32 cellular contexts compared by ENCODE assay signal in the genomic region with DNA sequence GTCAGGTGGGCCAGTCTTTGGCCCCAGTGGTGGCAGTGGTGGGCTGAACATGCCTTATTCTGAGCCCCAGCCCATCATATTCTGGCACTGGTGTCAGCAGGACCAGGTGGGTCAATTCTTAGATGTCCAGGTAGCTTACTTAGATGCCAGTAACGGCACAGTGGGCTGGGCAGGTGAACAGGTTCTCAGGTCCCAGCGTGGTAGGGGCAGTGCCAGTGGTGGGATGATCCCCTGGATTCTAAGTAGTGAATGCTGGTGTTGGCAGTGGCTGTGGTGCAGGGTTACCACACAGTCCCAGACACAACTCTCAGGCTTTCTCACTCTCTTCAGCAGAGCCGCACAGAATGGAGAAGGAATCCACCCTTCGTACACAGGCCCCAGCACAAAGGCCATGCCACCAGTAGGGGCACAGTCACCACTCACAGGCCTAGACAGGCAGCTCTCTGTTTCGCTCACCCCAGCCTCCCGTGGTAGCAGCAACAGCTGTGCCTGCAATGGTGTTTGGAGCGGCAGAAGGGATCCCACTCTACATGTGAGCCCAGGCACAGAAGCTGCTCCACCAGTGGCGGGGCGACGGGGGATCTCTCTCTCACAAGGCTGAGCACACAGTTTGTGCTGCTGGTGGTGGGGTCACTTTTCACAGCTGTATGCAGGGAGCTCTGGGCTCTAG.
A peak's percentile ranks its signal among the peaks of the same experiment; 100 is the strongest.
DNase-seq lines count a peak whose midpoint lies in the region; ATAC-seq, FAIRE-seq and TF ChIP-seq lines count a peak whose summit lies in the region.
"Had no signal": no experiment of that assay in that cellular context is flagged by ENCODE, and none has a peak within 500 bp of the region (broad histone marks: within the 10 kb centered on the region; RNA-seq: fewer than 3 reads in every experiment).

No MANE protein-coding gene starts in this region.

- H3K27ac ChIP-seq in endodermal cell (ENCODE audit: low read depth, low read length): no peak overlapping the region
- H3K27ac ChIP-seq in kidney (ENCODE audit: low read depth in 2 of 2, low read length in 2 of 2): no peak overlapping the region
- H3K27ac ChIP-seq in aorta (ENCODE audit: low read depth in 1 of 2, low read length in 2 of 2): no peak overlapping the region
- H3K27ac ChIP-seq: adrenal gland, gastroesophageal sphincter, prostate gland, tibial nerve had no signal

- peaks cover 82% of the 10 kb centered on the region for H3K36me3 Mint-ChIP-seq in natural killer cell treated with Interleukin-12 subunit alpha and Interleukin-12 subunit beta and Interleukin-15 and Interleukin-18, amount 100 ng/mL, for 72 hours
- H3K36me3 Mint-ChIP-seq in natural killer cell (peaks cover 19% of the 10 kb centered on the region), endodermal cell (ENCODE audit: low read depth) (peaks cover 25% of the 10 kb centered on the region)

- peak overlapping the region; percentile 49 to 74 for H3K27ac Mint-ChIP-seq in natural killer cell treated with Interleukin-12 subunit alpha and Interleukin-12 subunit beta and Interleukin-15 and Interleukin-18, amount 100 ng/mL, for 72 hours
- no peak overlapping the region for H3K27ac Mint-ChIP-seq in natural killer cell
- no peak overlapping the region for H3K27ac Mint-ChIP-seq in endodermal cell
- H3K27ac Mint-ChIP-seq: activated naive CD4-positive, alpha-beta T cell treated with anti-CD3 and anti-CD28 coated beads for 36 hours; brain had no signal

- H3K9ac ChIP-seq in endodermal cell (ENCODE audit: extremely low read depth, low read length, poor library complexity, severe bottlenecking) (no peak overlapping the region), kidney (ENCODE audit: low read length in 2 of 2) (no peak overlapping the region)

- H3K36me3 ChIP-seq in endodermal cell (ENCODE audit: control insufficient read depth, insufficient read depth, low read length) (peaks cover 5% of the 10 kb centered on the region), kidney (ENCODE audit: control insufficient read depth in 1 of 2, insufficient read depth in 2 of 2, low read length in 2 of 2) (peaks cover 0 to 7% of the 10 kb centered on the region in 2 donors), aorta (ENCODE audit: control insufficient read depth in 1 of 2, insufficient read depth in 2 of 2, low read length in 1 of 2) (peaks cover 0 to 6% of the 10 kb centered on the region in 2 donors), BE2C (no peaks in the 10 kb centered on the region)
- H3K36me3 ChIP-seq: adrenal gland, prostate gland had no signal

- no peaks in the 10 kb centered on the region for H3K27me3 Mint-ChIP-seq in natural killer cell treated with Interleukin-12 subunit alpha and Interleukin-12 subunit beta and Interleukin-15 and Interleukin-18, amount 100 ng/mL, for 72 hours
- H3K27me3 Mint-ChIP-seq in natural killer cell (ENCODE audit: low read depth in 2 of 2) (no peaks in the 10 kb centered on the region), endodermal cell (ENCODE audit: insufficient read depth) (no peaks in the 10 kb centered on the region)
- H3K27me3 Mint-ChIP-seq: brain, naive B cell had no signal

- peaks cover 11% of the 10 kb centered on the region for H3K9me3 Mint-ChIP-seq in natural killer cell treated with Interleukin-12 subunit alpha and Interleukin-12 subunit beta and Interleukin-15 and Interleukin-18, amount 100 ng/mL, for 72 hours
- H3K9me3 Mint-ChIP-seq in natural killer cell: peaks cover 2 to 8% of the 10 kb centered on the region in 2 donors
- H3K9me3 Mint-ChIP-seq in endodermal cell: peaks cover 16% of the 10 kb centered on the region

- no peak overlapping the region for H3K4me3 Mint-ChIP-seq in natural killer cell treated with Interleukin-12 subunit alpha and Interleukin-12 subunit beta and Interleukin-15 and Interleukin-18, amount 100 ng/mL, for 72 hours
- H3K4me3 Mint-ChIP-seq in natural killer cell (no peak overlapping the region), endodermal cell (no peak overlapping the region)
- H3K4me3 Mint-ChIP-seq: activated naive CD4-positive, alpha-beta T cell treated with anti-CD3 and anti-CD28 coated beads for 36 hours; brain; naive B cell had no signal

- TF ChIP-seq CTCF in natural killer cell (IDR thresholded peaks at IDR 0.05) (no peak), endodermal cell (conservative IDR thresholded peaks at IDR 0.05) (peak; percentile 61), kidney (IDR thresholded peaks at IDR 0.05; ENCODE audit: borderline replicate concordance, extremely low read depth, insufficient read depth) (no peak), BE2C (IDR thresholded peaks at IDR 0.05; ENCODE audit: low read depth, low read length) (no peak)

- peaks cover 18% of the 10 kb centered on the region for H3K9me3 ChIP-seq in endodermal cell (ENCODE audit: control insufficient read depth, low read length)
- peaks cover 0 to 7% of the 10 kb centered on the region in 2 donors for H3K9me3 ChIP-seq in kidney (ENCODE audit: control insufficient read depth in 1 of 2, low read length in 2 of 2)
- H3K9me3 ChIP-seq in aorta (ENCODE audit: control insufficient read depth, low read length): no peaks in the 10 kb centered on the region
- H3K9me3 ChIP-seq in BE2C: no peaks in the 10 kb centered on the region
- H3K9me3 ChIP-seq: prostate gland had no signal

- ATAC-seq in natural killer cell treated with Interleukin-12 subunit alpha and Interleukin-12 subunit beta and Interleukin-15 and Interleukin-18, amount 100 ng/mL, for 72 hours: peak; percentile 28 to 36
- ATAC-seq in natural killer cell (no peak), aorta (ENCODE audit: low FRiP score) (no peak), GM19397 (IDR thresholded peaks at IDR 0.05; ENCODE audit: unreplicated experiment) (no peak)
- ATAC-seq: gastroesophageal sphincter, Panc1 had no signal

- no peak overlapping the region for H3K4me3 ChIP-seq in endodermal cell (ENCODE audit: low read length)
- H3K4me3 ChIP-seq in kidney (ENCODE audit: low read length in 2 of 2): no peak overlapping the region
- H3K4me3 ChIP-seq in aorta (ENCODE audit: low read length in 2 of 2): no peak overlapping the region
- no peak overlapping the region for H3K4me3 ChIP-seq in BE2C (ENCODE audit: low read depth, low read length)
- H3K4me3 ChIP-seq: adrenal gland, gastroesophageal sphincter, prostate gland, tibial nerve had no signal

- H3K4me1 ChIP-seq in endodermal cell (ENCODE audit: control insufficient read depth, insufficient read depth, low read length) (no peaks in the 10 kb centered on the region), kidney (ENCODE audit: control insufficient read depth in 1 of 2, insufficient read depth in 1 of 2, low read depth in 1 of 2, low read length in 2 of 2) (no peaks in the 10 kb centered on the region), aorta (ENCODE audit: control insufficient read depth in 1 of 2, insufficient read depth in 2 of 2, low read length in 2 of 2) (no peaks in the 10 kb centered on the region), BE2C (no peaks in the 10 kb centered on the region)
- H3K4me1 ChIP-seq: adrenal gland, gastroesophageal sphincter, prostate gland, tibial nerve had no signal

- peaks cover 61 to 66% of the 10 kb centered on the region in 2 donors for H3K4me1 Mint-ChIP-seq in natural killer cell treated with Interleukin-12 subunit alpha and Interleukin-12 subunit beta and Interleukin-15 and Interleukin-18, amount 100 ng/mL, for 72 hours (ENCODE audit: low read depth in 2 of 2)
- H3K4me1 Mint-ChIP-seq in natural killer cell: peaks cover 20 to 27% of the 10 kb centered on the region in 2 donors
- no peaks in the 10 kb centered on the region for H3K4me1 Mint-ChIP-seq in endodermal cell
- H3K4me1 Mint-ChIP-seq: brain had no signal

- H3K27me3 ChIP-seq in endodermal cell (ENCODE audit: control insufficient read depth, insufficient read depth, low read length, poor library complexity, severe bottlenecking) (no peaks in the 10 kb centered on the region), aorta (ENCODE audit: control insufficient read depth in 1 of 2, insufficient read depth in 2 of 2, low read length in 1 of 2) (no peaks in the 10 kb centered on the region), BE2C (no peaks in the 10 kb centered on the region)
- H3K27me3 ChIP-seq: adrenal gland, gastroesophageal sphincter, tibial nerve had no signal

- intact Hi-C loops in natural killer cell (cut with micrococcal nuclease): no loop called here
- intact Hi-C loops in kidney (cut with DNase I): no loop called here
- intact Hi-C loops in aorta (cut with DNase I): no loop called here

- DNase-seq in natural killer cell treated with Interleukin-12 subunit alpha and Interleukin-12 subunit beta and Interleukin-15 and Interleukin-18, amount 100 ng/mL, for 72 hours (ENCODE audit: low spot score): no peak
- DNase-seq in natural killer cell: no peak
- peak; percentile 63 for DNase-seq in endodermal cell
- DNase-seq in kidney: peak; percentile 37
- DNase-seq in aorta: peak; percentile 38 to 61
- no peak for DNase-seq in activated CD4-positive, alpha-beta T cell treated with anti-CD3 and anti-CD28 coated beads, Interleukin-2, amount 50 U/mL, for 4 hours
- DNase-seq in BE2C: no peak
- DNase-seq: activated CD4-positive, alpha-beta T cell treated with anti-CD3 and anti-CD28 coated beads for 4 hours; activated naive CD4-positive, alpha-beta T cell treated with anti-CD3 and anti-CD28 coated beads for 36 hours; activated T-cell treated with anti-CD3 and anti-CD28 coated beads, Interleukin-2, amount 50 U/mL, for 48 hours; cerebellar nuclear complex; HCEC 1CT; Kasumi-1; midbrain; MV-4-11; naive B cell; NCI-H1436 treated with DMSO at 0.1 percent for 48 hours; NCI-H226; NCI-H69; occipital lobe; SIG-M5; stimulated activated CD4-positive, alpha-beta T cell treated with anti-CD3 and anti-CD28 coated beads, Interleukin-4, amount 100 ng/mL, for 1 hour; SW 1271; T-helper 9 cell had no signal

- 93 to 95% methylated on average over 6 to 10 of the region's 10 CpGs for WGBS in endodermal cell (ENCODE audit: insufficient coverage in 1 of 2, insufficient read length in 1 of 2), 2 experiments
- WGBS in aorta, 2 donors: 96 to 97% methylated on average over 10 of the region's 10 CpGs

- no peak for FAIRE-seq in kidney (lab: Jason Lieb, UNC)
- FAIRE-seq: keratinocyte had no signal

Comparison
In these comparisons a context has a peak if more than half of its experiments do, and no peak if none do; other contexts are left out.
1. ATAC-seq: peak in natural killer cell treated with Interleukin-12 subunit alpha and Interleukin-12 subunit beta and Interleukin-15 and Interleukin-18, amount 100 ng/mL, for 72 hours (2 of 2); none in natural killer cell (0 of 3), aorta (single experiment) and GM19397 (single experiment).
2. H3K27ac Mint-ChIP-seq: peak in natural killer cell treated with Interleukin-12 subunit alpha and Interleukin-12 subunit beta and Interleukin-15 and Interleukin-18, amount 100 ng/mL, for 72 hours (2 of 2); none in natural killer cell (0 of 2) and endodermal cell (single experiment).
3. DNase-seq: peak in endodermal cell (single experiment), kidney (single experiment) and aorta (2 of 2); none in natural killer cell treated with Interleukin-12 subunit alpha and Interleukin-12 subunit beta and Interleukin-15 and Interleukin-18, amount 100 ng/mL, for 72 hours (single experiment), natural killer cell (single experiment), activated CD4-positive, alpha-beta T cell treated with anti-CD3 and anti-CD28 coated beads, Interleukin-2, amount 50 U/mL, for 4 hours (0 of 2) and BE2C (single experiment).